Comparison of ENCODE assay signal across 24 cellular contexts in genomic region chr17:40616592-40616991, GRCh38. TPM values are rescaled to one million over a fixed set of nuclear protein-coding genes. Genes with fewer than 3 reads are reported as not detected.
DNase-seq lines count a peak whose midpoint lies in the region; ATAC-seq and TF ChIP-seq lines count a peak whose summit lies in the region.
"Had no signal": no experiment of that assay in that cellular context is flagged by ENCODE, and none has a peak within 500 bp of the region (broad histone marks: within the 10 kb centered on the region; RNA-seq: fewer than 3 reads in every experiment).

No MANE protein-coding gene starts in this region.

- CTCF ChIA-PET in activated naive CD4-positive, alpha-beta T cell treated with anti-CD3 and anti-CD28 coated beads, Interleukin-2, amount 10 ng/mL, durations not matched to agents 7 days and 5 days (lab: Charles Lee): interaction anchor here (1.2 to 4.2 kb wide), 2 partner anchors 55 to 56 kb away, joined by 4 to 133 read pairs; partner anchors contain the start of gene CCR7
- CTCF ChIA-PET in activated CD8-positive, alpha-beta T cell treated with anti-CD3 and anti-CD28 coated beads for 36 hours (lab: Charles Lee): interaction anchor here (1.2 to 13.7 kb wide), 4 partner anchors 9 to 254 kb away, joined by 5 to 336 read pairs (median 14); partner anchors contain the start of gene CCR7
- CTCF ChIA-PET in Calu3 (lab: Charles Lee): interaction anchor here (0.7 to 11.7 kb wide), 33 partner anchors 12 to 1522 kb away, joined by 3 to 262 read pairs (median 16); partner anchors contain the start of genes KRT222, KRT24, KRT28 and SMARCE1

- no peak for TF ChIP-seq CTCF in activated CD8-positive, alpha-beta T cell treated with anti-CD3 and anti-CD28 coated beads for 36 hours (IDR thresholded peaks at IDR 0.05)
- no peak for TF ChIP-seq CTCF in Calu3 (IDR thresholded peaks at IDR 0.05; ENCODE audit: unreplicated experiment)

- ATAC-seq in activated CD8-positive, alpha-beta T cell treated with anti-CD3 and anti-CD28 coated beads for 36 hours: no peak
- ATAC-seq in HG03139 (IDR thresholded peaks at IDR 0.05; ENCODE audit: unreplicated experiment): no peak
- ATAC-seq: body of pancreas, heart right ventricle had no signal

- POLR2A ChIA-PET in activated CD8-positive, alpha-beta T cell treated with anti-CD3 and anti-CD28 coated beads for 36 hours (lab: Charles Lee): interaction anchor here (0.9 to 30.9 kb wide), 4 partner anchors 8 to 55 kb away, joined by 3 to 787 read pairs (median 8); partner anchors contain the start of gene CCR7

- no peaks in the 10 kb centered on the region for H3K9me3 Mint-ChIP-seq in activated naive CD4-positive, alpha-beta T cell treated with anti-CD3 and anti-CD28 coated beads, Interleukin-2, amount 10 ng/mL, durations not matched to agents 7 days and 5 days
- H3K9me3 Mint-ChIP-seq in activated CD8-positive, alpha-beta T cell treated with anti-CD3 and anti-CD28 coated beads for 36 hours: no peaks in the 10 kb centered on the region
- H3K9me3 Mint-ChIP-seq in dendritic cell treated with granulocyte-macrophage colony-stimulating factor and Interleukin-4, amounts not matched to agents 40 ng/mL and 50 ng/mL, for 4 days: no peaks in the 10 kb centered on the region
- H3K9me3 Mint-ChIP-seq in Calu3 (ENCODE audit: low read depth, unreplicated experiment): no peaks in the 10 kb centered on the region
- H3K9me3 Mint-ChIP-seq: activated CD4-positive, alpha-beta memory T cell treated with anti-CD3 and anti-CD28 coated beads for 36 hours had no signal

- H3K27me3 Mint-ChIP-seq in activated naive CD4-positive, alpha-beta T cell treated with anti-CD3 and anti-CD28 coated beads, Interleukin-2, amount 10 ng/mL, durations not matched to agents 7 days and 5 days: peaks cover 17% of the 10 kb centered on the region
- no peaks in the 10 kb centered on the region for H3K27me3 Mint-ChIP-seq in activated CD8-positive, alpha-beta T cell treated with anti-CD3 and anti-CD28 coated beads for 36 hours
- peaks cover 44% of the 10 kb centered on the region for H3K27me3 Mint-ChIP-seq in dendritic cell treated with granulocyte-macrophage colony-stimulating factor and Interleukin-4, amounts not matched to agents 40 ng/mL and 50 ng/mL, for 4 days
- H3K27me3 Mint-ChIP-seq in Calu3 (ENCODE audit: unreplicated experiment): peaks cover 97% of the 10 kb centered on the region
- H3K27me3 Mint-ChIP-seq: activated CD4-positive, alpha-beta memory T cell treated with anti-CD3 and anti-CD28 coated beads for 36 hours had no signal

- no peaks in the 10 kb centered on the region for H3K27me3 ChIP-seq in thymus (ENCODE audit: control insufficient read depth, insufficient read depth)

- intact Hi-C loops in activated CD8-positive, alpha-beta T cell treated with anti-CD3 and anti-CD28 coated beads for 36 hours (cut with micrococcal nuclease): no loop called here
- intact Hi-C loops in dendritic cell treated with granulocyte-macrophage colony-stimulating factor and Interleukin-4, amounts not matched to agents 40 ng/mL and 50 ng/mL, for 4 days (cut with micrococcal nuclease): no loop called here
- intact Hi-C loops in Calu3 (cut with micrococcal nuclease; ENCODE audit: unreplicated experiment): no loop called here

- BruUV-seq in Calu3 (replicated peaks; lab: Mats Ljungman, UMichigan): no TSS peak

- no peak overlapping the region for H3K4me3 Mint-ChIP-seq in activated naive CD4-positive, alpha-beta T cell treated with anti-CD3 and anti-CD28 coated beads, Interleukin-2, amount 10 ng/mL, durations not matched to agents 7 days and 5 days
- H3K4me3 Mint-ChIP-seq in activated CD8-positive, alpha-beta T cell treated with anti-CD3 and anti-CD28 coated beads for 36 hours: no peak overlapping the region
- no peak overlapping the region for H3K4me3 Mint-ChIP-seq in dendritic cell treated with granulocyte-macrophage colony-stimulating factor and Interleukin-4, amounts not matched to agents 40 ng/mL and 50 ng/mL, for 4 days
- no peak overlapping the region for H3K4me3 Mint-ChIP-seq in Calu3 (ENCODE audit: low read depth, unreplicated experiment)
- H3K4me3 Mint-ChIP-seq: activated CD4-positive, alpha-beta memory T cell treated with anti-CD3 and anti-CD28 coated beads for 36 hours had no signal

- H3K27ac Mint-ChIP-seq in activated naive CD4-positive, alpha-beta T cell treated with anti-CD3 and anti-CD28 coated beads, Interleukin-2, amount 10 ng/mL, durations not matched to agents 7 days and 5 days: peak overlapping the region; percentile 15
- H3K27ac Mint-ChIP-seq in activated CD8-positive, alpha-beta T cell treated with anti-CD3 and anti-CD28 coated beads for 36 hours: peak overlapping the region; percentile 92
- H3K27ac Mint-ChIP-seq in dendritic cell treated with granulocyte-macrophage colony-stimulating factor and Interleukin-4, amounts not matched to agents 40 ng/mL and 50 ng/mL, for 4 days: peak overlapping the region; percentile 32
- no peak overlapping the region for H3K27ac Mint-ChIP-seq in Calu3 (ENCODE audit: unreplicated experiment)

- 65% methylated on average over 3 of the region's 3 CpGs for WGBS in thymus

- H3K27ac ChIP-seq in thymus (ENCODE audit: low read depth): peak overlapping the region; percentile 18
- H3K27ac ChIP-seq: body of pancreas, heart right ventricle, SK-N-MC, VCaP had no signal

- no peaks in the 10 kb centered on the region for H3K36me3 ChIP-seq in thymus (ENCODE audit: control insufficient read depth, insufficient read depth)
- H3K36me3 ChIP-seq: heart right ventricle had no signal

- no peaks in the 10 kb centered on the region for H3K9me3 ChIP-seq in thymus (ENCODE audit: control insufficient read depth)
- H3K9me3 ChIP-seq: body of pancreas, heart right ventricle had no signal

- no peak overlapping the region for H3K4me3 ChIP-seq in thymus (ENCODE audit: low read length)
- H3K4me3 ChIP-seq: body of pancreas, heart right ventricle, lung, SK-N-MC had no signal

- H3K4me1 Mint-ChIP-seq in activated naive CD4-positive, alpha-beta T cell treated with anti-CD3 and anti-CD28 coated beads, Interleukin-2, amount 10 ng/mL, durations not matched to agents 7 days and 5 days: peaks cover 87% of the 10 kb centered on the region
- peaks cover 80% of the 10 kb centered on the region for H3K4me1 Mint-ChIP-seq in activated CD8-positive, alpha-beta T cell treated with anti-CD3 and anti-CD28 coated beads for 36 hours (ENCODE audit: low read depth)
- H3K4me1 Mint-ChIP-seq in dendritic cell treated with granulocyte-macrophage colony-stimulating factor and Interleukin-4, amounts not matched to agents 40 ng/mL and 50 ng/mL, for 4 days (ENCODE audit: low read depth): peaks cover 42% of the 10 kb centered on the region
- H3K4me1 Mint-ChIP-seq in Calu3 (ENCODE audit: low read depth, unreplicated experiment): peaks cover 28% of the 10 kb centered on the region

- no peaks in the 10 kb centered on the region for H3K36me3 Mint-ChIP-seq in activated naive CD4-positive, alpha-beta T cell treated with anti-CD3 and anti-CD28 coated beads, Interleukin-2, amount 10 ng/mL, durations not matched to agents 7 days and 5 days
- no peaks in the 10 kb centered on the region for H3K36me3 Mint-ChIP-seq in activated CD8-positive, alpha-beta T cell treated with anti-CD3 and anti-CD28 coated beads for 36 hours (ENCODE audit: low read depth)
- no peaks in the 10 kb centered on the region for H3K36me3 Mint-ChIP-seq in dendritic cell treated with granulocyte-macrophage colony-stimulating factor and Interleukin-4, amounts not matched to agents 40 ng/mL and 50 ng/mL, for 4 days (ENCODE audit: low read depth)
- H3K36me3 Mint-ChIP-seq in Calu3 (ENCODE audit: insufficient read depth, unreplicated experiment): no peaks in the 10 kb centered on the region
- H3K36me3 Mint-ChIP-seq: activated CD4-positive, alpha-beta memory T cell treated with anti-CD3 and anti-CD28 coated beads for 36 hours had no signal

- H3K4me1 ChIP-seq in thymus (ENCODE audit: control insufficient read depth, insufficient read depth, low read length): peaks cover 2% of the 10 kb centered on the region
- H3K4me1 ChIP-seq: body of pancreas had no signal

- DNase-seq in activated naive CD4-positive, alpha-beta T cell treated with anti-CD3 and anti-CD28 coated beads, Interleukin-2, amount 10 ng/mL, durations not matched to agents 7 days and 5 days: no peak
- DNase-seq in activated naive CD4-positive, alpha-beta T cell treated with Interleukin-2 at 50 U/mL for 16 hours: no peak
- no peak for DNase-seq in activated CD8-positive, alpha-beta T cell treated with anti-CD3 and anti-CD28 coated beads for 36 hours
- DNase-seq in HK-2 (ENCODE audit: unreplicated experiment) (no peak), Calu3 (no peak)
- DNase-seq: activated CD4-positive, alpha-beta memory T cell treated with anti-CD3 and anti-CD28 coated beads for 36 hours; body of pancreas; effector memory CD4-positive, alpha-beta T cell; erythroblast; foreskin fibroblast; heart right ventricle; Karpas-422; NCI-H187 treated with DMSO at 0.1 percent for 48 hours; NCI-H2227 treated with DMSO at 0.1 percent for 48 hours; NCI-H69; occipital lobe had no signal

RNA-seq across cellular contexts. Expression of gene SMARCE1, which starts 31.0 kb away (rescaled TPM):
- total RNA-seq in activated CD8-positive, alpha-beta T cell treated with anti-CD3 and anti-CD28 coated beads for 36 hours: 10 to 100 TPM; 87.8 to 92.5 TPM
- 109 TPM for polyA plus RNA-seq in thymus
- 755 and 768 TPM in 2 replicates for total RNA-seq in Calu3 (2022)

RNA-seq across cellular contexts. Expression of gene KRT222, which starts 48.4 kb away (rescaled TPM):
- total RNA-seq in activated CD8-positive, alpha-beta T cell treated with anti-CD3 and anti-CD28 coated beads for 36 hours: not detected
- polyA plus RNA-seq in thymus: 0.84 TPM
- not detected in 2 replicates for total RNA-seq in Calu3 (2022)
- total RNA-seq: activated CD4-positive, alpha-beta memory T cell treated with anti-CD3 and anti-CD28 coated beads for 36 hours; RPMI7951 had no signal
- polyA plus RNA-seq: BJ had no signal

RNA-seq across cellular contexts. Expression of gene CCR7, which starts 51.3 kb away (rescaled TPM):
- 100 to 1,000 TPM; 297 to 302 TPM for total RNA-seq in activated CD8-positive, alpha-beta T cell treated with anti-CD3 and anti-CD28 coated beads for 36 hours
- 102 TPM for polyA plus RNA-seq in thymus
- not detected in 2 replicates for total RNA-seq in Calu3 (2022)
- total RNA-seq: occipital lobe, RPMI7951 had no signal

Comparison
In these comparisons a context has a peak if more than half of its experiments do, and no peak if none do; other contexts are left out.
1. RNA of gene CCR7, which starts 51.3 kb away (total RNA-seq): 297 to 302 TPM in activated CD8-positive, alpha-beta T cell treated with anti-CD3 and anti-CD28 coated beads for 36 hours; not detected in Calu3; every median in the first group is over 100 times any median in the second.